1 cellular context compared by ENCODE assay signal in the genomic region with DNA sequence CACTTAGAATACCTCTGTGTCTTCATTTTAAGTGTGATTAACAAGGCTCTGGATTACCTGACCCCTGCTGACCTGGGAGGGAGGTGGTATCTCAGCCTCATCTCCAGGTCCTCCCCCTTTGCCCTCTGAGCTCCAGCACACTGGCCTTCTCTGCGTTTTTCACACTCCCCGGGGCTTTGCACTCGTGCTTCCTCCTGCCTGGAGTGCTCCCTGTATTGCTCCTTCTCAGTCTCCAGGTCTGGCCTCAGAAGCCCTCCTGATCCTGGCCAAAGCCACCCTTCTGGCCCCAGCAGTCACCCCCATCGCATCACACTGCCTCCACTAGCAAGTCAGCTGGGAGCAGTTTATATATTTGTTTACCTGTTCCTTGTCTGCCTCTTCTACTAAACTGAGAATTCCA.
TF ChIP-seq lines count a peak whose summit lies in the region.

No MANE protein-coding gene starts in this region.

TF ChIP-seq in HepG2, 621 proteins besides CTCF, POLR2A, EP300 and RAD21:
- TF ChIP-seq ZNF263 (CRISPR knock-in tag; IDR thresholded peaks at IDR 0.05) (peak; percentile 79), FOSL2 (CRISPR knock-in tag; IDR thresholded peaks at IDR 0.05) (no peak)
